10 cellular contexts compared by ENCODE assay signal in genomic region chr14:69263364-69263763, GRCh38. TPM values are rescaled to one million over a fixed set of nuclear protein-coding genes. Genes with fewer than 3 reads are reported as not detected.
DNase-seq lines count a peak whose midpoint lies in the region; ATAC-seq, FAIRE-seq and TF ChIP-seq lines count a peak whose summit lies in the region.
"Had no signal": no experiment of that assay in that cellular context is flagged by ENCODE, and none has a peak within 500 bp of the region (broad histone marks: within the 10 kb centered on the region; RNA-seq: fewer than 3 reads in every experiment).

No MANE protein-coding gene starts in this region.

- H3K27me3 ChIP-seq in bronchial epithelial cell (ENCODE audit: control insufficient read depth, insufficient read depth, low read length): peaks cover 27% of the 10 kb centered on the region

- DNase-seq in AG08396 (ENCODE audit: low spot score) (peak; percentile 90), NCI-H1694 treated with DMSO at 0.1 percent for 48 hours (lab: John Stamatoyannopoulos, UW) (peak; percentile 86), bronchial epithelial cell (ENCODE audit: low read depth) (peak; percentile 42), memory B cell (ENCODE audit: low spot score in 2 of 2) (no peak), NOMO-1 treated with dmso at 0.1 percent for 144 hours (lab: John Stamatoyannopoulos, UW; ENCODE audit: unreplicated experiment) (no peak), iPS-NIHi11 (ENCODE audit: low spot score) (no peak)
- DNase-seq: kidney glomerular epithelial cell had no signal

- no peak overlapping the region for H3K4me3 Mint-ChIP-seq in memory B cell
- H3K4me3 Mint-ChIP-seq: T-helper 2 cell treated with Interferon-gamma antibody and Interleukin-4, amounts not matched to agents 5 μg/mL and 100 μg/mL, for 36 hours had no signal

- no peaks in the 10 kb centered on the region for H3K9me3 Mint-ChIP-seq in memory B cell
- H3K9me3 Mint-ChIP-seq: T-helper 2 cell treated with Interferon-gamma antibody and Interleukin-4, amounts not matched to agents 5 μg/mL and 100 μg/mL, for 36 hours had no signal

- FAIRE-seq in bronchial epithelial cell (lab: Jason Lieb, UNC): no peak

- peaks cover 2% of the 10 kb centered on the region for H3K4me1 Mint-ChIP-seq in memory B cell

- H3K36me3 Mint-ChIP-seq in memory B cell: no peaks in the 10 kb centered on the region

- no peak for TF ChIP-seq CTCF in bronchial epithelial cell (IDR thresholded peaks at IDR 0.05; ENCODE audit: insufficient read depth, low read length, severe bottlenecking)

- no peak overlapping the region for H3K4me3 ChIP-seq in bronchial epithelial cell (ENCODE audit: low read depth, low read length)

- H3K27me3 Mint-ChIP-seq in memory B cell: peaks cover 24% of the 10 kb centered on the region

- H3K27ac Mint-ChIP-seq in memory B cell: no peak overlapping the region
- H3K27ac Mint-ChIP-seq: T-helper 2 cell treated with Interferon-gamma antibody and Interleukin-4, amounts not matched to agents 5 μg/mL and 100 μg/mL, for 36 hours had no signal

- peak; percentile 12 for ATAC-seq in memory B cell (ENCODE audit: low read depth)
- no peak for ATAC-seq in GM18517 (IDR thresholded peaks at IDR 0.05; ENCODE audit: unreplicated experiment)
- no peak for ATAC-seq in HG03457 (IDR thresholded peaks at IDR 0.05; ENCODE audit: unreplicated experiment)

- no peaks in the 10 kb centered on the region for H3K36me3 ChIP-seq in bronchial epithelial cell (ENCODE audit: control insufficient read depth, insufficient read depth, low read length)

RNA-seq across cellular contexts. Expression of gene GALNT16, which starts 3.4 kb away (rescaled TPM):
- total RNA-seq in bronchial epithelial cell: not detected in 2 replicates

Comparison
In these comparisons a context has a peak if more than half of its experiments do, and no peak if none do; other contexts are left out.
1. DNase-seq: peak in AG08396 (single experiment), NCI-H1694 treated with DMSO at 0.1 percent for 48 hours (single experiment) and bronchial epithelial cell (single experiment); none in memory B cell (0 of 2), NOMO-1 treated with dmso at 0.1 percent for 144 hours (single experiment) and iPS-NIHi11 (single experiment).